ENCODE assay signal across 8 cellular contexts in the genomic region with DNA sequence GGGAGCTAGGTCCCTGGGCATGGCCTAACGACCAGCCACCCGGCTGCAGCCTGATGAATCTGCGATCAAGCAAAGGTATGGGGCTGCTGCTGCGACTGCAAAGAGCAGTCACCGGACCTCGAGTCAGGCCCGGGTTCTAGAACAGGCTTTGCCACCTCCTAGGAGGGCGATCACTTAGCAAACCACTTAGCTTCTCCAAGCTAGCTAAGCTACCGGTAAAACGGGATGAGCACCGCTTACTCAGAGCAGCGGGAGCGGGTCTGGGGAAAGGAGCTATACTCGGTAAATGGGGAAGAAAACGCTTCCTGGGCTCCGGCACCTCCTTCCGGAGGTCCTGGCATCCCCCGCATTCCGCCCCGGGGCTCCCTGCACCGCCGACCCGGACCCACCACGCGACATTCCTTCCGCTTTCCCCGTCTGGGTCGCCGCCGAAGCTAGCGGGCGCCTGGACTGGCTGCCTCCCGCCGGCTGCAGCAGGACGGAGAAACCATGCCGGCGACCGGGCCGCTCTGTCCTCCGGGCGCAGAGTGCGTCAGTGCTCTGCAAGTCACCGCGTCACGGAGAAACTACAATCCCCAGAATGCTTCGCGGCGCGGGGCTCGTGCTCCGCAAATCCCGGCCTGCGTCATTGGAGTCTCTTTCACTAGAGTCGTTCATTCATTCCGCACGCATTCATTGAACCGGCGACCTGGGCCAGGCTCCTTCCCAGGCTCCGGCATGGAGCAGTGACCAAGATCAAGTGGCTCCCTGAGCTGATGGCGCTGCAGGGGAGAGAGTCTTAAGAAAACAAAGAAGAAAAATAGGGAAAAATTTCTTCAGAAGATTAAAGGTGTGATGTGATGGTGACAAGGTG. TPM values are rescaled to one million over a fixed set of nuclear protein-coding genes. Genes with fewer than 3 reads are reported as not detected.
DNase-seq lines count a peak whose midpoint lies in the region; ATAC-seq and TF ChIP-seq lines count a peak whose summit lies in the region.

A gene (minus strand): TSS at position 531 of the 853 bp plus-strand sequence. CDS start 3,779 bp downstream, outside the sequence.

- H2AFZ ChIP-seq in parathyroid adenoma, result peak within 1 kb of the TSS; percentile 91

- H3K4me3 ChIP-seq in GM12865 (ENCODE audit: low read depth, low read length), result peak within 1 kb of the TSS; percentile 91
- peak within 1 kb of the TSS; percentile 87 for H3K4me3 ChIP-seq in parathyroid adenoma (ENCODE audit: low read depth, low read length)
- peak within 1 kb of the TSS; percentile 78 to 89 for H3K4me3 ChIP-seq in tibial artery

- no peak for TF ChIP-seq CTCF in GM12865 (IDR thresholded peaks at IDR 0.05; ENCODE audit: insufficient read depth, low read depth, low read length, missing control alignments)
- no peak for TF ChIP-seq CTCF in parathyroid adenoma (IDR thresholded peaks at IDR 0.05)
- no peak for TF ChIP-seq CTCF in tibial artery (IDR thresholded peaks at IDR 0.05)

- H3K9me3 ChIP-seq in parathyroid adenoma (ENCODE audit: control insufficient read depth, low read length), result no peaks in the 10 kb centered on the region
- H3K9me3 ChIP-seq in tibial artery, result no peaks in the 10 kb centered on the region

- DNase-seq in GM12865 (ENCODE audit: low read depth) (peak; percentile 95), NCI-H1436 (lab: John Stamatoyannopoulos, UW) (peak; percentile 86), SW480 (ENCODE audit: low spot score) (peak; percentile 86), Right ventricle myocardium inferior (ENCODE audit: missing footprints) (peak; percentile 97), tibial artery (peak; percentile 92 to 96)
- DNase-seq in activated naive CD8-positive, alpha-beta T cell treated with anti-CD3 and anti-CD28 coated beads, Interleukin-2, amount 50 U/mL, for 16 hours (ENCODE audit: low read depth, low spot score), result peak; percentile 76

- H3K4me2 ChIP-seq in parathyroid adenoma (ENCODE audit: low read length), result peak within 1 kb of the TSS; percentile 93

- peak; percentile 65 for ATAC-seq in HG02798 (IDR thresholded peaks at IDR 0.05; ENCODE audit: poor library complexity, unreplicated experiment)
- peak; percentile 97 for ATAC-seq in Right ventricle myocardium inferior

- H3K27me3 ChIP-seq in parathyroid adenoma (ENCODE audit: control insufficient read depth, insufficient read depth, low read length) (no peaks in the 10 kb centered on the region), tibial artery (no peaks in the 10 kb centered on the region)

- no peaks in the 10 kb centered on the region for H3K4me1 ChIP-seq in parathyroid adenoma
- peaks cover 0 to 22% (median 16%) of the 10 kb centered on the region in 4 donors for H3K4me1 ChIP-seq in tibial artery

- H3K27ac ChIP-seq in parathyroid adenoma (peak within 1 kb of the TSS; percentile 76), tibial artery (peak within 1 kb of the TSS; percentile 92 to 96)

- peak within 1 kb of the TSS; percentile 35 for H3K9ac ChIP-seq in parathyroid adenoma

- intact Hi-C loops in Right ventricle myocardium inferior (cut with DNase I), result loop anchor here (1.0 kb wide), 1 partner anchor 10 kb away; no protein-coding TSS in a partner anchor
- intact Hi-C loops in tibial artery (cut with DNase I; ENCODE audit: low total_unique reads), result no loop called here

- peaks cover 6% of the 10 kb centered on the region for H3K79me2 ChIP-seq in parathyroid adenoma

- no peaks in the 10 kb centered on the region for H3K36me3 ChIP-seq in parathyroid adenoma (ENCODE audit: control insufficient read depth, insufficient read depth, low read length)
- peaks cover 9 to 15% (median 15%) of the 10 kb centered on the region in 3 donors for H3K36me3 ChIP-seq in tibial artery

RNA-seq across cellular contexts. Expression of the gene that starts here (rescaled TPM):
- total RNA-seq in Right ventricle myocardium inferior, result 59.3 TPM

Comparison
In these comparisons a context has a peak if more than half of its experiments do, and no peak if none do; other contexts are left out.
1. Peak in every context shown above with its lines: DNase-seq, ATAC-seq, H3K4me3 ChIP-seq and H3K27ac ChIP-seq.